Comparison of ENCODE assay signal across 16 cellular contexts in the genomic region with DNA sequence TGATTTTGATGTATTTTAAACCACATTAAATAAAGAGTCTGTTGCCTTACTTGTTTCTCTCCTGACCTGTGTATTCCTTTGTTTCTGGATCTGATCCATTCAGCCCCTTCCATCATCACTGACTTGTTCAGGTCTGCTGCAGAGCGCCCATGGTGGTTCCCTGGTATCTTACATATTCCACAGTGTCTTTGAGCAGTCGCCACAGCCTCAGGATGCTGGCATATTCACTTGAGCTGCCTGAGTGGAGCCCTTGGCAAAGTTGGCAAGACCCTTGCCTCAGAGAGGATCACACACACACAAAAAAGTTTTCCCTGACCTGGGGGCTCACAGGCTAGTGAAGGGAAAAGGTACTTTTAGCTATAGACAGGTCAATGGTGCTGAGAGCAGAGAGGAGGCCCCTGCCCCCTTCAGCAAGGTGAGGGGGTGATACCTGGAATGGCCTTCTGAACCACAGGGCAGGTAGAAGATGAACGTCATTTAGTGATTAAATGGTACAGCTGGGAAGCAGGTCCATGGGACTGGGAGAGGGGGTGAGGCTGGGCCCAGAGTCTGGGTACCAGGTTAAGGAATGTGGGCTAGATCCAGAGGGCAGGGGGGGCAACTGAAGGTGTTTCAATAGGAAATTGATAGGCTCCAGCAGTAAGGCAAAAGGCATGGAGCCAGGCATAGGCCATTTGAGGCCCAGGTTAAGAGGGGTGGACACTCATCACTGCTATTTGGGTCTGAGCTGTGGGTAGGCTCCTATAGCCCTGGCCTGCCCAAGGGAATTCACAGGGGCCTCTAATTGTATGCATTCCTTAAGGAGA. TPM values are rescaled to one million over a fixed set of nuclear protein-coding genes. Genes with fewer than 3 reads are reported as not detected.
A peak's percentile ranks its signal among the peaks of the same experiment; 100 is the strongest.
DNase-seq lines count a peak whose midpoint lies in the region; ATAC-seq and TF ChIP-seq lines count a peak whose summit lies in the region.
"Had no signal": no experiment of that assay in that cellular context is flagged by ENCODE, and none has a peak within 500 bp of the region (broad histone marks: within the 10 kb centered on the region; RNA-seq: fewer than 3 reads in every experiment).

No MANE protein-coding gene starts in this region.

- POLR2A ChIA-PET in activated CD4-positive, alpha-beta T cell treated with anti-CD3 and anti-CD28 coated beads for 36 hours (lab: Charles Lee) = no interaction called here

- peaks cover 69% of the 10 kb centered on the region for H3K4me1 Mint-ChIP-seq in activated CD4-positive, alpha-beta T cell treated with anti-CD3 and anti-CD28 coated beads for 36 hours
- H3K4me1 Mint-ChIP-seq in HFFc6 (ENCODE audit: low read depth) (peaks cover 61% of the 10 kb centered on the region), brain (peaks cover 58% of the 10 kb centered on the region), osteocyte (ENCODE audit: unreplicated experiment) (peaks cover 33% of the 10 kb centered on the region)

- no peaks in the 10 kb centered on the region for H3K27me3 Mint-ChIP-seq in activated CD4-positive, alpha-beta T cell treated with anti-CD3 and anti-CD28 coated beads for 36 hours
- H3K27me3 Mint-ChIP-seq in HFFc6 (ENCODE audit: insufficient read depth) = peaks cover 12% of the 10 kb centered on the region
- peaks cover 4% of the 10 kb centered on the region for H3K27me3 Mint-ChIP-seq in brain
- H3K27me3 Mint-ChIP-seq in osteocyte (ENCODE audit: unreplicated experiment) = no peaks in the 10 kb centered on the region

- TF ChIP-seq CTCF in HFFc6 (IDR thresholded peaks at IDR 0.05) (no peak), brain (conservative IDR thresholded peaks at IDR 0.05) (no peak), osteocyte (IDR thresholded peaks at IDR 0.05) (no peak)

- peak overlapping the region; percentile 32 for H3K27ac Mint-ChIP-seq in activated CD4-positive, alpha-beta T cell treated with anti-CD3 and anti-CD28 coated beads for 36 hours
- H3K27ac Mint-ChIP-seq in HFFc6 = peak overlapping the region; percentile 91
- peak overlapping the region; percentile 96 to 99 (median 97) for H3K27ac Mint-ChIP-seq in brain
- H3K27ac Mint-ChIP-seq in osteocyte (ENCODE audit: unreplicated experiment) = peak overlapping the region; percentile 96

- CTCF ChIA-PET in activated CD4-positive, alpha-beta T cell treated with anti-CD3 and anti-CD28 coated beads for 36 hours (lab: Charles Lee) = interaction anchor here (1.1 to 2.0 kb wide), 4 partner anchors 17 to 91 kb away, joined by 3 to 6 read pairs (median 5); a partner anchor contains a TSS

- ATAC-seq in activated CD4-positive, alpha-beta T cell treated with anti-CD3 and anti-CD28 coated beads for 36 hours = no peak
- ATAC-seq in HG02885 (IDR thresholded peaks at IDR 0.05; ENCODE audit: poor library complexity, unreplicated experiment) = no peak
- ATAC-seq: body of pancreas had no signal

- peaks cover 33% of the 10 kb centered on the region for H3K36me3 Mint-ChIP-seq in activated CD4-positive, alpha-beta T cell treated with anti-CD3 and anti-CD28 coated beads for 36 hours (ENCODE audit: low read depth)
- H3K36me3 Mint-ChIP-seq in HFFc6 (ENCODE audit: low read depth) (peaks cover 25% of the 10 kb centered on the region), brain (peaks cover 28% of the 10 kb centered on the region), osteocyte (ENCODE audit: unreplicated experiment) (peaks cover 18% of the 10 kb centered on the region)

- no peak for DNase-seq in activated CD4-positive, alpha-beta T cell treated with anti-CD3 and anti-CD28 coated beads for 36 hours
- DNase-seq in activated CD4-positive, alpha-beta T cell treated with anti-CD3 and anti-CD28 coated beads, Interleukin-2, amount 50 U/mL, for 4 hours = no peak
- DNase-seq in HFFc6 = no peak
- DNase-seq in osteocyte (ENCODE audit: extremely low spot score, unreplicated experiment) = no peak
- no peak for DNase-seq in activated effector memory CD4-positive, alpha-beta T cell treated with Interleukin-2 at 50 U/mL for 16 hours
- no peak for DNase-seq in GM19240 (ENCODE audit: insufficient read length, low spot score)
- DNase-seq: ACHN; body of pancreas; stimulated activated CD4-positive, alpha-beta T cell treated with anti-CD3 and anti-CD28 coated beads, Interleukin-15, amount 100 ng/mL, for 24 hours; T-helper 9 cell had no signal

- no peaks in the 10 kb centered on the region for H3K9me3 Mint-ChIP-seq in activated CD4-positive, alpha-beta T cell treated with anti-CD3 and anti-CD28 coated beads for 36 hours (ENCODE audit: low read depth)
- H3K9me3 Mint-ChIP-seq in HFFc6 = no peaks in the 10 kb centered on the region
- no peaks in the 10 kb centered on the region for H3K9me3 Mint-ChIP-seq in brain
- no peaks in the 10 kb centered on the region for H3K9me3 Mint-ChIP-seq in osteocyte (ENCODE audit: unreplicated experiment)

- no peak overlapping the region for H3K4me3 Mint-ChIP-seq in activated CD4-positive, alpha-beta T cell treated with anti-CD3 and anti-CD28 coated beads for 36 hours
- H3K4me3 Mint-ChIP-seq in HFFc6 (no peak overlapping the region), brain (peak overlapping the region; percentile 38 to 90 (median 80)), osteocyte (ENCODE audit: unreplicated experiment) (no peak overlapping the region)

- intact Hi-C loops in activated CD4-positive, alpha-beta T cell treated with anti-CD3 and anti-CD28 coated beads for 36 hours (cut with DNase I, micrococcal nuclease) = no loop called here

RNA-seq across cellular contexts. Expression of a gene that starts 2.0 kb away (rescaled TPM):
- 10 to 100 TPM; 13.0 to 19.3 TPM for total RNA-seq in activated CD4-positive, alpha-beta T cell treated with anti-CD3 and anti-CD28 coated beads for 36 hours
- 10 to 100 TPM; 12.5 to 15.7 (median 15.3) TPM for total RNA-seq in HFFc6 (2021; fragmentation: NEBNext Ultra II Directional; extraction: Animal tissue kit (Norgen Biotek cat#: 25700))
- 104 TPM for polyA plus RNA-seq in brain (ENCODE audit: insufficient read depth, low read depth, low replicate concordance)
- 24.0 and 29.9 TPM in 2 replicates for total RNA-seq in osteocyte

RNA-seq across cellular contexts. Expression of a gene that starts 7.0 kb away (rescaled TPM):
- 1 to 10 TPM; 4.4 to 5.0 TPM for total RNA-seq in activated CD4-positive, alpha-beta T cell treated with anti-CD3 and anti-CD28 coated beads for 36 hours
- 1 to 10 TPM in 5 of 6 experiments, under 1 TPM in 1; 0.81 to 2.4 (median 2.2) TPM for total RNA-seq in HFFc6 (2021; fragmentation: NEBNext Ultra II Directional; extraction: Animal tissue kit (Norgen Biotek cat#: 25700))
- 8.3 TPM for polyA plus RNA-seq in brain (ENCODE audit: insufficient read depth, low read depth, low replicate concordance)
- total RNA-seq in osteocyte = 3.0 and 3.1 TPM in 2 replicates
- total RNA-seq: vagina had no signal

RNA-seq across cellular contexts. Expression of a gene that starts 10.4 kb away (rescaled TPM):
- total RNA-seq in activated CD4-positive, alpha-beta T cell treated with anti-CD3 and anti-CD28 coated beads for 36 hours = not detected
- total RNA-seq in HFFc6 (2021; fragmentation: NEBNext Ultra II Directional; extraction: Animal tissue kit (Norgen Biotek cat#: 25700)) = not detected
- not detected for polyA plus RNA-seq in brain (ENCODE audit: insufficient read depth, low read depth, low replicate concordance)
- total RNA-seq in osteocyte = not detected in 2 replicates
- total RNA-seq: body of pancreas, H4, liver, osteoblast, vagina had no signal

RNA-seq across cellular contexts. Expression of a gene that starts 19.0 kb away (rescaled TPM):
- 10 to 100 TPM; 79.5 to 79.7 TPM for total RNA-seq in activated CD4-positive, alpha-beta T cell treated with anti-CD3 and anti-CD28 coated beads for 36 hours
- 10 to 100 TPM; 89.4 to 95.2 (median 93.0) TPM for total RNA-seq in HFFc6 (2021; fragmentation: NEBNext Ultra II Directional; extraction: Animal tissue kit (Norgen Biotek cat#: 25700))
- 36.3 TPM for polyA plus RNA-seq in brain (ENCODE audit: insufficient read depth, low read depth, low replicate concordance)
- total RNA-seq in osteocyte = 77.3 and 77.8 TPM in 2 replicates

RNA-seq across cellular contexts. Expression of a gene that starts 23.7 kb away (rescaled TPM):
- 1 to 10 TPM; 7.3 to 8.2 TPM for total RNA-seq in activated CD4-positive, alpha-beta T cell treated with anti-CD3 and anti-CD28 coated beads for 36 hours
- total RNA-seq in HFFc6 (2021; fragmentation: NEBNext Ultra II Directional; extraction: Animal tissue kit (Norgen Biotek cat#: 25700)) = 10 to 100 TPM; 18.5 to 23.7 (median 20.3) TPM
- polyA plus RNA-seq in brain (ENCODE audit: insufficient read depth, low read depth, low replicate concordance) = 9.2 TPM
- total RNA-seq in osteocyte = 27.9 and 30.7 TPM in 2 replicates

Comparison
In these comparisons a context has a peak if more than half of its experiments do, and no peak if none do; other contexts are left out.
1. H3K27ac Mint-ChIP-seq: peak in every context shown above with its lines; median percentile 97 in brain; 96 in osteocyte; 91 in HFFc6; 32 in activated CD4-positive, alpha-beta T cell treated with anti-CD3 and anti-CD28 coated beads for 36 hours.
2. H3K4me3 Mint-ChIP-seq: peak in brain (5 of 5); none in activated CD4-positive, alpha-beta T cell treated with anti-CD3 and anti-CD28 coated beads for 36 hours (single experiment), HFFc6 (single experiment) and osteocyte (single experiment).